25 cellular contexts compared by ENCODE assay signal in genomic region chr10:64036996-64037666, GRCh38.
DNase-seq lines count a peak whose midpoint lies in the region; ATAC-seq and TF ChIP-seq lines count a peak whose summit lies in the region.
"Had no signal": no experiment of that assay in that cellular context is flagged by ENCODE, and none has a peak within 500 bp of the region (broad histone marks: within the 10 kb centered on the region; RNA-seq: fewer than 3 reads in every experiment).

No MANE protein-coding gene starts in this region.

- H3K36me3 ChIP-seq in left ventricle myocardium inferior (no peaks in the 10 kb centered on the region), esophagus muscularis mucosa (no peaks in the 10 kb centered on the region), transverse colon (no peaks in the 10 kb centered on the region)
- H3K36me3 ChIP-seq: spleen had no signal

- H3K4me1 Mint-ChIP-seq in nephron progenitor cell, result peaks cover 38% of the 10 kb centered on the region

- H3K4me3 Mint-ChIP-seq in nephron progenitor cell, result peak overlapping the region; percentile 10
- H3K4me3 Mint-ChIP-seq: activated CD8-positive, alpha-beta T cell treated with anti-CD3 and anti-CD28 coated beads for 36 hours; activated naive CD4-positive, alpha-beta T cell treated with anti-CD3 and anti-CD28 coated beads, Interleukin-2, amount 50 U/mL, for 24 hours; activated T-cell treated with anti-CD3 and anti-CD28 coated beads, Interleukin-2, amount 50 U/mL, for 24 hours; naive thymus-derived CD8-positive, alpha-beta T cell had no signal

- H3K27ac ChIP-seq in left ventricle myocardium inferior (replicated peaks) (peak overlapping the region; percentile 27), esophagus muscularis mucosa (replicated peaks in 1 of 4) (peak overlapping the region in 2 of 4 donors; percentile 21 to 39), transverse colon (peak overlapping the region in 2 of 4 donors; percentile 0 to 14)
- H3K27ac ChIP-seq: A549, epithelial cell of prostate, PC-9, spleen had no signal

- H3K4me1 ChIP-seq in left ventricle myocardium inferior (peaks cover 17% of the 10 kb centered on the region), esophagus muscularis mucosa (peaks cover 7 to 15% (median 12%) of the 10 kb centered on the region in 4 donors), transverse colon (peaks cover 0 to 24% (median 4%) of the 10 kb centered on the region in 4 donors)
- H3K4me1 ChIP-seq: A549 had no signal

- TF ChIP-seq EP300 in esophagus muscularis mucosa (IDR thresholded peaks at IDR 0.05), result no peak
- no peak for TF ChIP-seq EP300 in transverse colon (IDR thresholded peaks at IDR 0.05; ENCODE audit: low read depth)

- no peak for TF ChIP-seq CTCF in left ventricle myocardium inferior (IDR thresholded peaks at IDR 0.05; ENCODE audit: borderline replicate concordance)
- TF ChIP-seq CTCF in esophagus muscularis mucosa (IDR thresholded peaks at IDR 0.05), result no peak
- no peak for TF ChIP-seq CTCF in nephron progenitor cell (IDR thresholded peaks at IDR 0.05)
- no peak for TF ChIP-seq CTCF in transverse colon (IDR thresholded peaks at IDR 0.05)

- H3K27me3 ChIP-seq in left ventricle myocardium inferior (ENCODE audit: low read depth), result peaks cover 47% of the 10 kb centered on the region
- H3K27me3 ChIP-seq in esophagus muscularis mucosa, result no peaks in the 10 kb centered on the region
- H3K27me3 ChIP-seq in transverse colon, result no peaks in the 10 kb centered on the region

- intact Hi-C loops in left ventricle myocardium inferior (cut with micrococcal nuclease), result no loop called here
- intact Hi-C loops in Right ventricle myocardium superior (cut with DNase I), result no loop called here
- intact Hi-C loops in esophagus muscularis mucosa (cut with DNase I), result no loop called here
- intact Hi-C loops in transverse colon (cut with DNase I; ENCODE audit: low total_unique reads), result no loop called here

- H3K9me3 ChIP-seq in left ventricle myocardium inferior (replicated peaks), result no peaks in the 10 kb centered on the region
- no peaks in the 10 kb centered on the region for H3K9me3 ChIP-seq in esophagus muscularis mucosa
- H3K9me3 ChIP-seq in transverse colon, result no peaks in the 10 kb centered on the region
- H3K9me3 ChIP-seq: A549, spleen had no signal

- H3K4me3 ChIP-seq in left ventricle myocardium inferior (peak overlapping the region; percentile 40), esophagus muscularis mucosa (peak overlapping the region; percentile 18 to 32 (median 28)), transverse colon (no peak overlapping the region)
- H3K4me3 ChIP-seq: A549, PC-9, spleen had no signal

- H3K27me3 Mint-ChIP-seq in nephron progenitor cell (ENCODE audit: low read depth, poor library complexity), result no peaks in the 10 kb centered on the region
- H3K27me3 Mint-ChIP-seq: progenitor cell of endocrine pancreas had no signal

- H3K27ac Mint-ChIP-seq in nephron progenitor cell, result peak overlapping the region; percentile 58
- H3K27ac Mint-ChIP-seq: activated CD8-positive, alpha-beta T cell treated with anti-CD3 and anti-CD28 coated beads for 36 hours; activated naive CD4-positive, alpha-beta T cell treated with anti-CD3 and anti-CD28 coated beads, Interleukin-2, amount 50 U/mL, for 24 hours; activated T-cell treated with anti-CD3 and anti-CD28 coated beads, Interleukin-2, amount 50 U/mL, for 24 hours; naive thymus-derived CD8-positive, alpha-beta T cell; progenitor cell of endocrine pancreas had no signal

- DNase-seq in left ventricle myocardium inferior (no peak), Right ventricle myocardium superior (no peak), esophagus muscularis mucosa (ENCODE audit: extremely low spot score) (no peak), nephron progenitor cell (peak; percentile 10), transverse colon (peak; percentile 20), GM19238 (ENCODE audit: insufficient read length, low spot score) (no peak), NCI-H226 (no peak), GM03348 (ENCODE audit: low spot score) (no peak)
- DNase-seq: activated CD4-positive, CD25-positive, alpha-beta regulatory T cell; activated CD8-positive, alpha-beta T cell treated with anti-CD3 and anti-CD28 coated beads for 36 hours; activated T-cell treated with anti-CD3 and anti-CD28 coated beads, Interleukin-2, amount 50 U/mL, for 24 hours; GDM1; IMR-90; naive thymus-derived CD8-positive, alpha-beta T cell; NCI-H1436 treated with DMSO at 0.1 percent for 48 hours; NCI-H2171; NCI-H748 treated with DMSO at 0.1 percent for 48 hours; PC-9; spleen; stimulated activated CD4-positive, alpha-beta T cell treated with anti-CD3 and anti-CD28 coated beads, Interleukin-4, amount 100 ng/mL, for 4 hours had no signal

- no peaks in the 10 kb centered on the region for H3K9me3 Mint-ChIP-seq in nephron progenitor cell
- H3K9me3 Mint-ChIP-seq: activated CD8-positive, alpha-beta T cell treated with anti-CD3 and anti-CD28 coated beads for 36 hours; activated naive CD4-positive, alpha-beta T cell treated with anti-CD3 and anti-CD28 coated beads, Interleukin-2, amount 50 U/mL, for 24 hours; activated T-cell treated with anti-CD3 and anti-CD28 coated beads, Interleukin-2, amount 50 U/mL, for 24 hours had no signal

- ATAC-seq in Right ventricle myocardium superior (ENCODE audit: poor library complexity), result no peak
- ATAC-seq: A549; activated CD8-positive, alpha-beta T cell treated with anti-CD3 and anti-CD28 coated beads for 36 hours; HCT116; naive thymus-derived CD8-positive, alpha-beta T cell had no signal

- TF ChIP-seq POLR2A in esophagus muscularis mucosa (IDR thresholded peaks at IDR 0.05; ENCODE audit: low read depth), result no peak
- TF ChIP-seq POLR2A in transverse colon (IDR thresholded peaks at IDR 0.05), result no peak

- in situ Hi-C loops in transverse colon (cut with MboI; ENCODE audit: low pct_ligation_motif_present in 1 of 4, low pct_unique_long_range_greater_than_20kb in 1 of 4, low sequenced_read_pairs in 3 of 4), result no loop called here

- 59% methylated on average over 9 of the region's 9 CpGs for WGBS in esophagus muscularis mucosa
- WGBS in transverse colon (ENCODE audit: low coverage in 1 of 2), 2 donors, result 20 to 25% methylated on average over 3 to 9 of the region's 9 CpGs

- H3K36me3 Mint-ChIP-seq in nephron progenitor cell (ENCODE audit: low read depth), result no peaks in the 10 kb centered on the region
- H3K36me3 Mint-ChIP-seq: activated naive CD4-positive, alpha-beta T cell treated with anti-CD3 and anti-CD28 coated beads, Interleukin-2, amount 50 U/mL, for 24 hours; naive thymus-derived CD8-positive, alpha-beta T cell had no signal

Comparison
In these comparisons a context has a peak if more than half of its experiments do, and no peak if none do; other contexts are left out.
1. DNase-seq: peak in nephron progenitor cell (single experiment) and transverse colon (single experiment); none in left ventricle myocardium inferior (single experiment), Right ventricle myocardium superior (single experiment), esophagus muscularis mucosa (single experiment), GM19238 (single experiment), NCI-H226 (single experiment) and GM03348 (single experiment).
2. H3K4me3 ChIP-seq: peak in left ventricle myocardium inferior (single experiment) and esophagus muscularis mucosa (4 of 4); none in transverse colon (0 of 4).